In genomic region chr12:13390381-13390856, GRCh38 we compare ENCODE assay signal across 7 cellular contexts.
A peak's percentile ranks its signal among the peaks of the same experiment; 100 is the strongest.
DNase-seq lines count a peak whose midpoint lies in the region; ATAC-seq, FAIRE-seq and TF ChIP-seq lines count a peak whose summit lies in the region.

No MANE protein-coding gene starts in this region.

- ATAC-seq in upper lobe of left lung (ENCODE audit: low FRiP score in 2 of 2): peak; percentile 73 to 87
- ATAC-seq in naive thymus-derived CD8-positive, alpha-beta T cell: no peak

- no peak overlapping the region for H4K5ac ChIP-seq in mesendoderm (ENCODE audit: low read length)

- H3K9ac ChIP-seq in astrocyte (ENCODE audit: low read length) (no peak overlapping the region), mesendoderm (ENCODE audit: low read length) (no peak overlapping the region)

- no peaks in the 10 kb centered on the region for H4K20me1 ChIP-seq in astrocyte (ENCODE audit: insufficient read depth, low read length)

- H3K36me3 ChIP-seq in astrocyte (ENCODE audit: insufficient read depth, low read length) (no peaks in the 10 kb centered on the region), kidney epithelial cell (ENCODE audit: control insufficient read depth, insufficient read depth, low read length) (no peaks in the 10 kb centered on the region), upper lobe of left lung (no peaks in the 10 kb centered on the region), mesendoderm (ENCODE audit: control insufficient read depth, insufficient read depth, low read length) (no peaks in the 10 kb centered on the region)

- H3K4me1 ChIP-seq in astrocyte (ENCODE audit: insufficient read depth, low read length): no peaks in the 10 kb centered on the region
- peaks cover 0 to 6% (median 2%) of the 10 kb centered on the region in 4 donors for H3K4me1 ChIP-seq in upper lobe of left lung
- H3K4me1 ChIP-seq in mesendoderm (ENCODE audit: control insufficient read depth, low read depth, low read length): no peaks in the 10 kb centered on the region

- no peaks in the 10 kb centered on the region for H3K79me1 ChIP-seq in mesendoderm (ENCODE audit: low read length)

- H2BK15ac ChIP-seq in mesendoderm (replicated peaks; ENCODE audit: low read depth): no peak overlapping the region

- H3K9me3 Mint-ChIP-seq in astrocyte (ENCODE audit: unreplicated experiment): no peaks in the 10 kb centered on the region
- peaks cover under 1% of the 10 kb centered on the region for H3K9me3 Mint-ChIP-seq in glutamatergic neuron (ENCODE audit: unreplicated experiment)
- no peaks in the 10 kb centered on the region for H3K9me3 Mint-ChIP-seq in naive thymus-derived CD8-positive, alpha-beta T cell

- 46 to 54% methylated on average over 2 to 8 of the region's 9 CpGs for WGBS in upper lobe of left lung, 2 donors
- WGBS in mesendoderm (ENCODE audit: extremely low coverage, insufficient coverage, low lambda C conversion rate): no CpG with 5 or more reads among the region's 9 CpGs

- H3K27me3 ChIP-seq in astrocyte (ENCODE audit: insufficient read depth, low read length): no peaks in the 10 kb centered on the region
- H3K27me3 ChIP-seq in kidney epithelial cell (ENCODE audit: control insufficient read depth, insufficient read depth, low read length): no peaks in the 10 kb centered on the region
- H3K27me3 ChIP-seq in upper lobe of left lung: no peaks in the 10 kb centered on the region
- no peaks in the 10 kb centered on the region for H3K27me3 ChIP-seq in mesendoderm (ENCODE audit: insufficient read depth, low read length, poor library complexity)

- H3K79me2 ChIP-seq in astrocyte (ENCODE audit: insufficient read depth, low read length) (no peaks in the 10 kb centered on the region), mesendoderm (ENCODE audit: control insufficient read depth, insufficient read depth, low read length) (no peaks in the 10 kb centered on the region)

- H3K9me3 ChIP-seq in astrocyte (ENCODE audit: insufficient read depth, low read depth, low read length): no peaks in the 10 kb centered on the region
- no peaks in the 10 kb centered on the region for H3K9me3 ChIP-seq in upper lobe of left lung

- no peak overlapping the region for H3K56ac ChIP-seq in mesendoderm (ENCODE audit: low read length)

- H3K27me3 Mint-ChIP-seq in astrocyte (ENCODE audit: low read depth, unreplicated experiment): peaks cover 13% of the 10 kb centered on the region
- no peaks in the 10 kb centered on the region for H3K27me3 Mint-ChIP-seq in glutamatergic neuron (ENCODE audit: unreplicated experiment)
- peaks cover 0 to 18% (median under 1%) of the 10 kb centered on the region in 5 donors for H3K27me3 Mint-ChIP-seq in naive thymus-derived CD8-positive, alpha-beta T cell

- H2BK120ac ChIP-seq in mesendoderm (ENCODE audit: low read depth, low read length): no peak overlapping the region

- TF ChIP-seq CTCF in astrocyte (IDR thresholded peaks at IDR 0.05; ENCODE audit: insufficient read depth, low read depth, low read length) (no peak), kidney epithelial cell (IDR thresholded peaks at IDR 0.05; ENCODE audit: insufficient read depth, low read length, poor library complexity, severe bottlenecking) (no peak), upper lobe of left lung (IDR thresholded peaks at IDR 0.05) (no peak), glutamatergic neuron (IDR thresholded peaks at IDR 0.05; ENCODE audit: partially characterized antibody, unreplicated experiment) (no peak)

- H3K27ac ChIP-seq in astrocyte (ENCODE audit: low read depth, low read length) (no peak overlapping the region), upper lobe of left lung (no peak overlapping the region), mesendoderm (ENCODE audit: low read depth, low read length) (no peak overlapping the region)

- no peak overlapping the region for H2BK5ac ChIP-seq in mesendoderm (ENCODE audit: low read length)

- no peak overlapping the region for H3K23ac ChIP-seq in mesendoderm (ENCODE audit: low read length)

- H4K8ac ChIP-seq in mesendoderm (ENCODE audit: low read depth, low read length): no peak overlapping the region

- no peak for TF ChIP-seq EP300 in upper lobe of left lung (IDR thresholded peaks at IDR 0.05)

- H2AK5ac ChIP-seq in mesendoderm (ENCODE audit: low read length): no peak overlapping the region

- H3K4ac ChIP-seq in mesendoderm (ENCODE audit: low read depth, low read length): no peak overlapping the region

- POLR2A ChIA-PET in naive thymus-derived CD8-positive, alpha-beta T cell (lab: Charles Lee): no interaction called here

- no peak for TF ChIP-seq POLR2A in upper lobe of left lung (IDR thresholded peaks at IDR 0.05)

- H3K27ac Mint-ChIP-seq in astrocyte (ENCODE audit: unreplicated experiment): no peak overlapping the region
- H3K27ac Mint-ChIP-seq in glutamatergic neuron (ENCODE audit: unreplicated experiment): no peak overlapping the region
- no peak overlapping the region for H3K27ac Mint-ChIP-seq in naive thymus-derived CD8-positive, alpha-beta T cell

- H2AFZ ChIP-seq in astrocyte (ENCODE audit: low read depth, low read length): no peak overlapping the region

- DNase-seq in NCI-H1105 treated with DMSO at 0.1 percent for 48 hours (lab: John Stamatoyannopoulos, UW) (peak; percentile 99), astrocyte (ENCODE audit: low read depth) (peak; percentile 55), kidney epithelial cell (ENCODE audit: low read depth) (peak; percentile 72), upper lobe of left lung (peak; percentile 72 to 90), mesendoderm (no peak), glutamatergic neuron (no peak)
- DNase-seq in naive thymus-derived CD8-positive, alpha-beta T cell: no peak

- H3K4me1 Mint-ChIP-seq in astrocyte (ENCODE audit: low read depth, unreplicated experiment) (no peaks in the 10 kb centered on the region), glutamatergic neuron (ENCODE audit: low read depth, unreplicated experiment) (no peaks in the 10 kb centered on the region)
- H3K4me1 Mint-ChIP-seq in naive thymus-derived CD8-positive, alpha-beta T cell: no peaks in the 10 kb centered on the region

- H3K4me2 ChIP-seq in astrocyte (ENCODE audit: low read length) (no peak overlapping the region), mesendoderm (ENCODE audit: low read length) (no peak overlapping the region)

- H3K4me3 ChIP-seq in astrocyte (ENCODE audit: insufficient read depth, low read depth, low read length): no peak overlapping the region
- H3K4me3 ChIP-seq in kidney epithelial cell (ENCODE audit: low read depth, low read length): no peak overlapping the region
- no peak overlapping the region for H3K4me3 ChIP-seq in upper lobe of left lung
- H3K4me3 ChIP-seq in mesendoderm (ENCODE audit: low read length): no peak overlapping the region

- no peaks in the 10 kb centered on the region for H3K36me3 Mint-ChIP-seq in astrocyte (ENCODE audit: low read depth, unreplicated experiment)
- no peaks in the 10 kb centered on the region for H3K36me3 Mint-ChIP-seq in glutamatergic neuron (ENCODE audit: unreplicated experiment)
- H3K36me3 Mint-ChIP-seq in naive thymus-derived CD8-positive, alpha-beta T cell: no peaks in the 10 kb centered on the region

- no peak overlapping the region for H3K4me3 Mint-ChIP-seq in astrocyte (ENCODE audit: unreplicated experiment)
- no peak overlapping the region for H3K4me3 Mint-ChIP-seq in glutamatergic neuron (ENCODE audit: unreplicated experiment)
- no peak overlapping the region for H3K4me3 Mint-ChIP-seq in naive thymus-derived CD8-positive, alpha-beta T cell

- H3K18ac ChIP-seq in mesendoderm (ENCODE audit: low read length): no peak overlapping the region

- no peak for FAIRE-seq in astrocyte (lab: Jason Lieb, UNC)

Comparison
In these comparisons a context has a peak if more than half of its experiments do, and no peak if none do; other contexts are left out.
1. DNase-seq: peak in NCI-H1105 treated with DMSO at 0.1 percent for 48 hours (single experiment), astrocyte (single experiment), kidney epithelial cell (single experiment) and upper lobe of left lung (2 of 2); none in mesendoderm (single experiment), glutamatergic neuron (single experiment) and naive thymus-derived CD8-positive, alpha-beta T cell (0 of 10).
2. ATAC-seq: peak in upper lobe of left lung (2 of 2); none in naive thymus-derived CD8-positive, alpha-beta T cell (0 of 2).